Comparison of ENCODE assay signal across 8 cellular contexts in genomic region chr12:89051065-89051677, GRCh38.
DNase-seq lines count a peak whose midpoint lies in the region; ATAC-seq and TF ChIP-seq lines count a peak whose summit lies in the region.

No MANE protein-coding gene starts in this region.

- H3K27me3 Mint-ChIP-seq in HFFc6 (ENCODE audit: insufficient read depth): no peaks in the 10 kb centered on the region
- no peaks in the 10 kb centered on the region for H3K27me3 Mint-ChIP-seq in T-helper 17 cell
- H3K27me3 Mint-ChIP-seq in neural progenitor cell (ENCODE audit: insufficient read depth, low read depth): peaks cover 5% of the 10 kb centered on the region

- intact Hi-C loops in A673 (cut with micrococcal nuclease; ENCODE audit: unreplicated experiment): loop anchor here (1.0 to 2.0 kb wide), 5 partner anchors 32 to 410 kb away; no protein-coding TSS in a partner anchor

- H2AFZ ChIP-seq in neural progenitor cell (replicated peaks): no peak overlapping the region

- BruUV-seq in A673 (replicated peaks; lab: Mats Ljungman, UMichigan): no TSS peak

- H3K4me1 ChIP-seq in A673 (ENCODE audit: insufficient read depth, low read length, poor library complexity, severe bottlenecking): peaks cover 66% of the 10 kb centered on the region
- H3K4me1 ChIP-seq in neural progenitor cell: peaks cover 17% of the 10 kb centered on the region

- DNase-seq in A673 (ENCODE audit: low spot score) (peak; percentile 86), GDM1 (lab: John Stamatoyannopoulos, UW) (peak; percentile 39), HFFc6 (peak; percentile 58), NCI-H128 (lab: John Stamatoyannopoulos, UW; ENCODE audit: unreplicated experiment) (peak; percentile 30), T-helper 17 cell (peak in 1 of 3 donors; percentile 6), fibroblast of pulmonary artery (ENCODE audit: low read depth) (peak; percentile 89), neural progenitor cell (ENCODE audit: low spot score) (peak; percentile 72)

- no peaks in the 10 kb centered on the region for H3F3A ChIP-seq in neural progenitor cell (ENCODE audit: low read depth)

- no peak overlapping the region for H3K4me2 ChIP-seq in neural progenitor cell

- H3K79me2 ChIP-seq in neural progenitor cell (ENCODE audit: low read depth): no peaks in the 10 kb centered on the region

- TF ChIP-seq CTCF in A673 (conservative IDR thresholded peaks at IDR 0.05; ENCODE audit: low read depth, low read length): peak; percentile 95
- TF ChIP-seq CTCF in HFFc6 (IDR thresholded peaks at IDR 0.05): peak; percentile 98
- TF ChIP-seq CTCF in fibroblast of pulmonary artery (IDR thresholded peaks at IDR 0.05; ENCODE audit: low read length, missing control alignments): peak; percentile 92
- TF ChIP-seq CTCF in neural progenitor cell (IDR thresholded peaks at IDR 0.05): peak; percentile 98

- H3K36me3 ChIP-seq in A673 (ENCODE audit: insufficient read depth, low read length, poor library complexity, severe bottlenecking): no peaks in the 10 kb centered on the region
- H3K36me3 ChIP-seq in neural progenitor cell: no peaks in the 10 kb centered on the region

- H3K4me3 ChIP-seq in A673 (ENCODE audit: low read depth, low read length, poor library complexity, severe bottlenecking): no peak overlapping the region
- H3K4me3 ChIP-seq in fibroblast of pulmonary artery (replicated peaks; ENCODE audit: low read depth, low read length): no peak overlapping the region
- H3K4me3 ChIP-seq in neural progenitor cell: no peak overlapping the region

- no peaks in the 10 kb centered on the region for H4K20me1 ChIP-seq in neural progenitor cell (ENCODE audit: low read depth)

- CTCF ChIA-PET in A673 (lab: Charles Lee): no interaction called here

- H3K27ac Mint-ChIP-seq in HFFc6 (no peak overlapping the region), T-helper 17 cell (no peak overlapping the region), neural progenitor cell (no peak overlapping the region)

- H3K27ac ChIP-seq in A673 (ENCODE audit: low read depth, low read length, poor library complexity, severe bottlenecking) (no peak overlapping the region), neural progenitor cell (no peak overlapping the region)

- H3K9me3 Mint-ChIP-seq in HFFc6 (no peaks in the 10 kb centered on the region), neural progenitor cell (peaks cover 18% of the 10 kb centered on the region)

- ATAC-seq in T-helper 17 cell: peak; percentile 63
- ATAC-seq in GM18873 (IDR thresholded peaks at IDR 0.05; ENCODE audit: low FRiP score, unreplicated experiment): no peak

- no peaks in the 10 kb centered on the region; the same call in 1 of the 2 replicates for H3K4me1 Mint-ChIP-seq in HFFc6 (ENCODE audit: low read depth)
- H3K4me1 Mint-ChIP-seq in T-helper 17 cell: peaks cover 6% of the 10 kb centered on the region
- H3K4me1 Mint-ChIP-seq in neural progenitor cell: peaks cover 33% of the 10 kb centered on the region

- H3K36me3 Mint-ChIP-seq in HFFc6 (ENCODE audit: low read depth): peaks cover 11% of the 10 kb centered on the region
- H3K36me3 Mint-ChIP-seq in T-helper 17 cell (ENCODE audit: low read depth): peaks cover 2% of the 10 kb centered on the region
- H3K36me3 Mint-ChIP-seq in neural progenitor cell: peaks cover 4% of the 10 kb centered on the region

- H3K4me3 Mint-ChIP-seq in HFFc6 (no peak overlapping the region), T-helper 17 cell (no peak overlapping the region), neural progenitor cell (no peak overlapping the region)

- POLR2A ChIA-PET in A673 (lab: Charles Lee; ENCODE audit: low non-redundant PET): no interaction called here

- H3K9me3 ChIP-seq in A673 (ENCODE audit: low read depth, low read length, poor library complexity, severe bottlenecking) (peaks cover 12% of the 10 kb centered on the region), T-helper 17 cell (ENCODE audit: control insufficient read depth, low read length, poor library complexity, severe bottlenecking) (no peaks in the 10 kb centered on the region), neural progenitor cell (ENCODE audit: low read depth) (peaks cover 4% of the 10 kb centered on the region)

- H3K9ac ChIP-seq in neural progenitor cell: no peak overlapping the region

- H3K27me3 ChIP-seq in A673 (replicated peaks; ENCODE audit: insufficient read depth, low read depth, low read length, poor library complexity) (no peaks in the 10 kb centered on the region), neural progenitor cell (no peaks in the 10 kb centered on the region)
